ENCODE assay signal across 1 cellular context in genomic region chr3:139319428-139320402, GRCh38.
TF ChIP-seq lines count a peak whose summit lies in the region.

No MANE protein-coding gene starts in this region.

TF ChIP-seq in A549, 52 proteins besides CTCF, POLR2A, EP300 and RAD21 (continued from another document):
- TF ChIP-seq HOXB13 (CRISPR knock-in tag; IDR thresholded peaks at IDR 0.05; ENCODE audit: low read depth), result no peak
- no peak for TF ChIP-seq FOXS1 (CRISPR knock-in tag; IDR thresholded peaks at IDR 0.05)
- TF ChIP-seq BHLHE40 (IDR thresholded peaks at IDR 0.05; ENCODE audit: low read depth, low read length), result no peak
